Comparison of ENCODE assay signal across 1 cellular context in the genomic region with DNA sequence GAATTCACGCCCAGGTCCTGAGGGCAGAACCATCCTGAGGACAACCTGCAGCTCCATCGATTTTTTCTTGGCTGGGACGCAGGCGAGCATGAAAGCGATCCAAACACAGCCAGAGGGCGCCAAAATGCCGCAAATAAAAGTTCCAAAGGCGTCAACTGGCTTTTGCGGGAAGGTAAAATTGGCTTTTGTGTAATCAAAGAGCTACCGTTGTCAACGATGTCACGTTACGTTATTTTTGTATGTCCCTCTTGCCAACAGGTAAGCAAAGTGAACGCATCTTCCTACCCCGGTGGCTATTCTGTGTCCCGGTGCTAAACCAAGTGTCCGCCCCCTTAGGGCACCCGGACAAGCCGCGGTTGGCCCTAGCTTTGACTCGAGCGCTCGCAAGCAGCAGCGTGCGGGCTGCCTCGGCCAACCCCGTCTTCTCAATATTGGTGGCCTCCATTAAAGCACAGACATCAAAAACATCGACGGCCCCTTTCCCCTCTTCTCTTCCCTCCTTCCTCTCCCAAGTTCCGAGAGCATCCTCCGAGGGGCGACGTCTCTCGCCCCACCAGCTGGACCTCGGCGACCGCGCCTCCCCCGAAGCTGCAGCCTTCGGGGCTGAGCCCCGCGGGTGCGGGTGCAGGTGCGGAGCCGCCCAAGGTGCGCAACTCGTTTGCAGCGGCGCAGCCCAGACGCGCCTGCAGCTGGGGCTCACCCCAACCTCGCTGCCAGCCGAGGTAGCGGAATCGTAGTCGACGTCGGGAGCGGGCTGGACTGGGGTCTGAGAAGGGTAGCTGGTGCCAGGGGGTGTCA.
TF ChIP-seq lines count a peak whose summit lies in the region.

No MANE protein-coding gene starts in this region.

TF ChIP-seq in IMR-90, 13 proteins besides CTCF, POLR2A, EP300 and RAD21 (continued from another document):
- peak; percentile 18; the same call in 1 of the 2 replicates for TF ChIP-seq MXI1 (IDR thresholded peaks at IDR 0.05; ENCODE audit: borderline replicate concordance, low read depth, low read length)
- TF ChIP-seq, protein P1, sequence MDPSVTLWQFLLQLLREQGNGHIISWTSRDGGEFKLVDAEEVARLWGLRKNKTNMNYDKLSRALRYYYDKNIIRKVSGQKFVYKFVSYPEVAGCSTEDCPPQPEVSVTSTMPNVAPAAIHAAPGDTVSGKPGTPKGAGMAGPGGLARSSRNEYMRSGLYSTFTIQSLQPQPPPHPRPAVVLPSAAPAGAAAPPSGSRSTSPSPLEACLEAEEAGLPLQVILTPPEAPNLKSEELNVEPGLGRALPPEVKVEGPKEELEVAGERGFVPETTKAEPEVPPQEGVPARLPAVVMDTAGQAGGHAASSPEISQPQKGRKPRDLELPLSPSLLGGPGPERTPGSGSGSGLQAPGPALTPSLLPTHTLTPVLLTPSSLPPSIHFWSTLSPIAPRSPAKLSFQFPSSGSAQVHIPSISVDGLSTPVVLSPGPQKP (IDR thresholded peaks at IDR 0.05; ENCODE audit: borderline replicate concordance, low read depth, low read length), result no peak
TF ChIP-seq in IMR-90: peak in this region for 3.
